In genomic region chr3:125435231-125435630, GRCh38 we compare ENCODE assay signal across 1 cellular context.
A peak's percentile ranks its signal among the peaks of the same experiment; 100 is the strongest.
TF ChIP-seq lines count a peak whose summit lies in the region.

No MANE protein-coding gene starts in this region.

TF ChIP-seq in H1, 55 proteins besides CTCF, POLR2A, EP300 and RAD21:
- TF ChIP-seq CHD7 (IDR thresholded peaks at IDR 0.05; ENCODE audit: insufficient replicate concordance, low read length) (no peak), RFX5 (IDR thresholded peaks at IDR 0.05; ENCODE audit: borderline replicate concordance, low read depth, low read length) (no peak), YY1 (IDR thresholded peaks at IDR 0.05; ENCODE audit: low read depth, low read length) (0 out of 2 replicates have a peak, but pooled peaks have one; percentile 14)
